ENCODE assay signal across 12 cellular contexts in genomic region chr7:40826419-40827216, GRCh38.
A peak's percentile ranks its signal among the peaks of the same experiment; 100 is the strongest.
DNase-seq lines count a peak whose midpoint lies in the region; ATAC-seq and TF ChIP-seq lines count a peak whose summit lies in the region.
"Had no signal": no experiment of that assay in that cellular context is flagged by ENCODE, and none has a peak within 500 bp of the region (broad histone marks: within the 10 kb centered on the region; RNA-seq: fewer than 3 reads in every experiment).

No MANE protein-coding gene starts in this region.

- whole genome bisulfite sequencing in IMR-90 (ENCODE audit: extremely low coverage in 2 of 2, insufficient read length in 1 of 2), 2 experiments = no CpG with 5 or more reads among the region's 3 CpGs
- WGBS in mammary epithelial cell (ENCODE audit: low coverage, missing lambda C conversion rate) = 36% methylated on average over 3 of the region's 3 CpGs

- ATAC-seq in IMR-90 (ENCODE audit: low read depth) = peak; percentile 89
- ATAC-seq in thoracic aorta (ENCODE audit: insufficient number of reproducible peaks, low FRiP score, low read depth) = no peak

- peak overlapping the region; percentile 81 for H2AK5ac ChIP-seq in IMR-90 (ENCODE audit: low read depth, low read length)

- peak overlapping the region; percentile 76 for H2AK9ac ChIP-seq in IMR-90 (replicated peaks; ENCODE audit: low read depth, low read length, poor library complexity)

- peak overlapping the region; percentile 80; the same call in 1 of the 2 replicates for H3K56ac ChIP-seq in IMR-90 (ENCODE audit: extremely low read depth, insufficient read depth, low read length)

- H3K27ac ChIP-seq in IMR-90 (ENCODE audit: insufficient read depth, low read length) (peak overlapping the region; percentile 85), mammary epithelial cell (ENCODE audit: insufficient read depth, low read depth, low read length) (peak overlapping the region; percentile 94), thoracic aorta (peak overlapping the region; percentile 60 to 74)

- peaks cover 16% of the 10 kb centered on the region for H3K4me1 ChIP-seq in IMR-90 (ENCODE audit: control insufficient read depth, insufficient read depth, low read length)
- peaks cover 53% of the 10 kb centered on the region for H3K4me1 ChIP-seq in mammary epithelial cell (ENCODE audit: insufficient read depth, low read length)
- peaks cover 22 to 40% of the 10 kb centered on the region in 2 donors for H3K4me1 ChIP-seq in thoracic aorta (ENCODE audit: control insufficient read depth in 1 of 2, low read depth in 2 of 2)

- H3K79me1 ChIP-seq in IMR-90 (ENCODE audit: low read depth in 1 of 2, low read length in 2 of 2) = peaks cover 0 to 12% of the 10 kb centered on the region in 2 experiments; a peak in 2 of 4 replicates

- H2BK5ac ChIP-seq in IMR-90 (ENCODE audit: low read depth, low read length, poor library complexity, severe bottlenecking) = peak overlapping the region; percentile 88

- dilution Hi-C loops in IMR-90 (cut with HindIII; ENCODE audit: low sequenced_read_pairs, unreplicated experiment) = no loop called here
- dilution Hi-C loops in mammary epithelial cell (cut with HindIII; ENCODE audit: low sequenced_read_pairs) = no loop called here

- peak overlapping the region; percentile 78 for H3K23ac ChIP-seq in IMR-90 (ENCODE audit: low read depth, low read length)

- H4K20me1 ChIP-seq in IMR-90 (ENCODE audit: insufficient read depth, low read length) (no peaks in the 10 kb centered on the region), mammary epithelial cell (ENCODE audit: insufficient read depth, low read length) (no peaks in the 10 kb centered on the region)

- peak overlapping the region; percentile 90 for H4K5ac ChIP-seq in IMR-90 (ENCODE audit: low read depth, low read length)

- no peak for TF ChIP-seq POLR2A in IMR-90 (IDR thresholded peaks at IDR 0.05; ENCODE audit: low read depth, low read length)

- peaks cover 12% of the 10 kb centered on the region for H3K9me1 ChIP-seq in IMR-90 (ENCODE audit: insufficient read depth, low read length)

- H4K8ac ChIP-seq in IMR-90 (ENCODE audit: low read depth in 2 of 2, low read length in 2 of 2) = peak overlapping the region; percentile 79 to 92

- H3K36me3 ChIP-seq in IMR-90 (ENCODE audit: control insufficient read depth, insufficient read depth, low read length) (no peaks in the 10 kb centered on the region), mammary epithelial cell (ENCODE audit: insufficient read depth, low read length) (peaks cover 13% of the 10 kb centered on the region), thoracic aorta (no peaks in the 10 kb centered on the region)
- H3K36me3 ChIP-seq: sigmoid colon had no signal

- POLR2A ChIA-PET in IMR-90 (lab: Charles Lee; ENCODE audit: unreplicated experiment) = interaction anchor here (0.7 kb wide), 1 partner anchor 866 kb away, joined by 3 read pairs; no protein-coding TSS in a partner anchor
- POLR2A ChIA-PET in GM10248 (lab: Yijun Ruan, JAX) = no interaction called here

- H3K4me2 ChIP-seq in IMR-90 (ENCODE audit: low read depth, low read length) = peak overlapping the region; percentile 77
- peak overlapping the region; percentile 71 for H3K4me2 ChIP-seq in mammary epithelial cell (ENCODE audit: insufficient read depth, low read depth, low read length)

- peak overlapping the region; percentile 76 for H3K14ac ChIP-seq in IMR-90 (replicated peaks; ENCODE audit: low read depth, low read length)

- peaks cover 99% of the 10 kb centered on the region for H3K79me2 ChIP-seq in mammary epithelial cell (ENCODE audit: insufficient read depth, low read length)

- H3K9me3 ChIP-seq in IMR-90 (ENCODE audit: control insufficient read depth, insufficient read depth, low read length) (no peaks in the 10 kb centered on the region), mammary epithelial cell (replicated peaks; ENCODE audit: insufficient read depth, low read length) (no peaks in the 10 kb centered on the region), thoracic aorta (no peaks in the 10 kb centered on the region)
- H3K9me3 ChIP-seq: sigmoid colon had no signal

- TF ChIP-seq RAD21 in IMR-90 (IDR thresholded peaks at IDR 0.05; ENCODE audit: low read length) = no peak

- intact Hi-C loops in IMR-90 (cut with micrococcal nuclease) = loop anchor here (2.0 kb wide), 2 partner anchors 62 to 878 kb away; no protein-coding TSS in a partner anchor
- intact Hi-C loops in mammary epithelial cell (cut with micrococcal nuclease) = loop anchor here (5.0 kb wide), 1 partner anchor 96 kb away; no protein-coding TSS in a partner anchor

- in situ Hi-C loops in IMR-90 (cut with MboI; ENCODE audit: low sequenced_read_pairs) (no loop called here), mammary epithelial cell (cut with MboI; ENCODE audit: low sequenced_read_pairs in 2 of 2) (loop anchor here in 1 of 2 donors (25.0 kb wide), 1 partner anchor 886 kb away; the partner anchor contains the start of gene INHBA)

- DNase-seq in IMR-90 = peak; percentile 73
- DNase-seq in mammary epithelial cell = peak; percentile 71
- peak; percentile 33 for DNase-seq in kidney tubule cell (ENCODE audit: low spot score)
- no peak for DNase-seq in thoracic aorta (ENCODE audit: low spot score)
- DNase-seq in GM10248 (ENCODE audit: extremely low spot score) = no peak
- no peak for DNase-seq in NCI-H345 treated with DMSO at 0.1 percent for 48 hours (lab: John Stamatoyannopoulos, UW; ENCODE audit: unreplicated experiment)
- no peak for DNase-seq in stimulated activated naive CD4-positive, alpha-beta T cell (lab: John Stamatoyannopoulos, UW)
- DNase-seq: activated CD4-positive, CD25-positive, alpha-beta regulatory T cell treated with anti-CD3 and anti-CD28 coated beads, Interleukin-2, amount 50 U/mL, for 72 hours; activated naive CD4-positive, alpha-beta T cell; DND-41; effector memory CD4-positive, alpha-beta T cell; sigmoid colon had no signal

- H3K4me3 ChIP-seq in IMR-90 (ENCODE audit: insufficient read depth, low read depth, low read length) (no peak overlapping the region), mammary epithelial cell (replicated peaks in 1 of 3; ENCODE audit: insufficient read depth in 1 of 3, low read depth in 2 of 3, low read length in 3 of 3) (no peak overlapping the region), thoracic aorta (no peak overlapping the region)
- H3K4me3 ChIP-seq: sigmoid colon had no signal

- BruUV-seq in IMR-90 (replicated peaks; lab: Mats Ljungman, UMichigan) = no TSS peak
- no TSS peak for BruUV-seq in mammary epithelial cell (replicated peaks; lab: Mats Ljungman, UMichigan)

- peak overlapping the region; percentile 87 for H2BK20ac ChIP-seq in IMR-90 (ENCODE audit: low read depth, low read length)

- peak overlapping the region; percentile 93 for H4K91ac ChIP-seq in IMR-90 (ENCODE audit: insufficient read depth, low read depth, low read length)

- no peak for TF ChIP-seq CTCF in IMR-90 (conservative IDR thresholded peaks at IDR 0.05; ENCODE audit: low read depth, low read length)
- no peak for TF ChIP-seq CTCF in mammary epithelial cell (conservative IDR thresholded peaks at IDR 0.05 in 1 of 2, IDR thresholded peaks at IDR 0.05 in 1 of 2; ENCODE audit: extremely low read depth in 1 of 2, insufficient read depth in 1 of 2, low read depth in 1 of 2, low read length in 2 of 2)
- TF ChIP-seq CTCF in thoracic aorta (IDR thresholded peaks at IDR 0.05) = no peak
- no peak for TF ChIP-seq CTCF in GM10248 (IDR thresholded peaks at IDR 0.05; ENCODE audit: control extremely low read depth, extremely low read depth, low read depth, missing control alignments)

- H2AFZ ChIP-seq in IMR-90 (replicated peaks; ENCODE audit: low read length, poor library complexity) (peak overlapping the region; percentile 69), mammary epithelial cell (ENCODE audit: low read depth, low read length) (peak overlapping the region; percentile 62)

- H3K18ac ChIP-seq in IMR-90 (ENCODE audit: low read depth, low read length) = peak overlapping the region; percentile 42

- peak overlapping the region; percentile 84; the same call in 1 of the 3 replicates for H2BK15ac ChIP-seq in IMR-90 (ENCODE audit: low read depth, low read length)

- CTCF ChIA-PET in IMR-90 (lab: Yijun Ruan, JAX) (interaction anchor here (0.9 to 2.5 kb wide), 3 partner anchors 63 to 878 kb away, joined by 3 to 7 read pairs (median 6); no protein-coding TSS in a partner anchor), mammary epithelial cell (lab: Charles Lee; ENCODE audit: low non-redundant PET) (no interaction called here), GM10248 (lab: Yijun Ruan, JAX) (interaction anchor here (0.9 to 1.7 kb wide), 3 partner anchors 9 to 320 kb away, joined by 3 to 4 read pairs (median 3); no protein-coding TSS in a partner anchor)

- peak overlapping the region; percentile 30 for H3K9ac ChIP-seq in IMR-90 (ENCODE audit: low read depth, low read length)
- H3K9ac ChIP-seq in mammary epithelial cell (ENCODE audit: insufficient read depth, low read length) = peak overlapping the region; percentile 79

- H3K4ac ChIP-seq in IMR-90 (ENCODE audit: low read depth, low read length) = peak overlapping the region; percentile 91

- H2BK120ac ChIP-seq in IMR-90 (ENCODE audit: low read depth, low read length) = peak overlapping the region; percentile 93

- H3K27me3 ChIP-seq in IMR-90 (ENCODE audit: control insufficient read depth, insufficient read depth, low read length) (no peaks in the 10 kb centered on the region), mammary epithelial cell (ENCODE audit: insufficient read depth, low read length) (no peaks in the 10 kb centered on the region), thoracic aorta (replicated peaks; ENCODE audit: insufficient read depth) (no peaks in the 10 kb centered on the region)
- H3K27me3 ChIP-seq: sigmoid colon had no signal

TF ChIP-seq in IMR-90, 13 proteins besides CTCF, POLR2A, EP300 and RAD21 (continues in another document):
- TF ChIP-seq RFX5 (IDR thresholded peaks at IDR 0.05; ENCODE audit: low read depth, low read length) = no peak
- TF ChIP-seq FOS (IDR thresholded peaks at IDR 0.05; ENCODE audit: low read depth, low read length) = no peak
- no peak for TF ChIP-seq BHLHE40 (IDR thresholded peaks at IDR 0.05; ENCODE audit: low read depth, low read length)
- peak; percentile 70 for TF ChIP-seq RCOR1 (IDR thresholded peaks at IDR 0.05; ENCODE audit: insufficient replicate concordance, low read length)
- peak; percentile 57; the same call in 1 of the 2 replicates for TF ChIP-seq CEBPB (IDR thresholded peaks at IDR 0.05; ENCODE audit: low read depth, low read length)
- no peak for TF ChIP-seq USF2 (IDR thresholded peaks at IDR 0.05; ENCODE audit: low read depth, low read length)

Comparison
In these comparisons a context has a peak if more than half of its experiments do, and no peak if none do; other contexts are left out.
1. DNase-seq: peak in IMR-90 (single experiment), mammary epithelial cell (single experiment) and kidney tubule cell (single experiment); none in thoracic aorta (single experiment), GM10248 (single experiment), NCI-H345 treated with DMSO at 0.1 percent for 48 hours (single experiment) and stimulated activated naive CD4-positive, alpha-beta T cell (0 of 6).
2. Peak in every context shown above with its lines, with median percentiles within 50 percentile points of each other: H3K27ac ChIP-seq.